In the genomic region with DNA sequence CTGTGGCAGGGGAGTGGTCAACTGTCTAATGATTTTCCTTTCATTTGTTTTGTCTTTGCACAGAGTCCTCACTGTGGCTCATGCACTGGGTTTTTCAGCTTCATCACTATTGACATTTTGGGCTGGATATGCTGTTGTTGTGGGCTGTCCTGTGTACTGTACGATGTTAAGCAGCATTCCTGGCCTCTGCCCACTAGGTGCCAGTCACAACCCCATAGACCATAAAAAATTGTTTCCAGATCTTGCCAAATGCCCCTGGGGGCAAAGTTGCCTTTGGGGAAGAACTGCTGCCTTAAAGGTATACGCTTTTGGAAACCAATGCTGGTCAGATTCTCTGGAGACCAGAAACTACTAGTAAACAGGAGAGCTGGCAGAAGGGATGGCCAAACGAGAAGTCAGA, we compare ENCODE assay signal across 10 cellular contexts.
DNase-seq lines count a peak whose midpoint lies in the region; ATAC-seq and TF ChIP-seq lines count a peak whose summit lies in the region.
"Had no signal": no experiment of that assay in that cellular context is flagged by ENCODE, and none has a peak within 500 bp of the region (broad histone marks: within the 10 kb centered on the region; RNA-seq: fewer than 3 reads in every experiment).

No MANE protein-coding gene starts in this region.

- no peak for DNase-seq in Panc1 (ENCODE audit: low read depth, low spot score)
- peak in 3 of 5 donors; percentile 15 to 34 (median 20) for DNase-seq in heart left ventricle
- DNase-seq in GF-D8 (lab: John Stamatoyannopoulos, UW), result no peak
- no peak for DNase-seq in activated naive CD4-positive, alpha-beta T cell treated with Interleukin-2 at 50 U/mL for 16 hours
- no peak for DNase-seq in neuronal stem cell (ENCODE audit: low spot score)
- DNase-seq in activated CD8-positive, alpha-beta T cell treated with anti-CD3 and anti-CD28 coated beads, Interleukin-2, amount 10 ng/mL, durations not matched to agents 7 days and 5 days, result no peak

- H3K79me2 ChIP-seq in ACC112 (ENCODE audit: control insufficient read depth, insufficient read depth, low read length, unreplicated experiment), result no peaks in the 10 kb centered on the region

- ATAC-seq in GM21576 (IDR thresholded peaks at IDR 0.05; ENCODE audit: unreplicated experiment), result peak; percentile 52
- peak; percentile 89 for ATAC-seq in Panc1
- peak; percentile 55 to 87 (median 79) for ATAC-seq in heart left ventricle
- no peak for ATAC-seq in activated CD8-positive, alpha-beta T cell treated with anti-CD3 and anti-CD28 coated beads, Interleukin-2, amount 10 ng/mL, durations not matched to agents 7 days and 5 days

- BruUV-seq in Panc1 (replicated peaks; lab: Mats Ljungman, UMichigan), result no TSS peak

- H2AFZ ChIP-seq in ACC112 (ENCODE audit: low read length, unreplicated experiment), result peak overlapping the region; percentile 15
- no peak overlapping the region for H2AFZ ChIP-seq in neuronal stem cell (ENCODE audit: low read length)

- H3K27me3 Mint-ChIP-seq in activated CD8-positive, alpha-beta T cell treated with anti-CD3 and anti-CD28 coated beads, Interleukin-2, amount 10 ng/mL, durations not matched to agents 7 days and 5 days (ENCODE audit: low read depth), result no peaks in the 10 kb centered on the region
- H3K27me3 Mint-ChIP-seq: memory B cell had no signal

- no peaks in the 10 kb centered on the region for H3K27me3 ChIP-seq in ACC112 (ENCODE audit: insufficient read depth, low read length)
- no peaks in the 10 kb centered on the region for H3K27me3 ChIP-seq in Panc1 (ENCODE audit: control insufficient read depth, insufficient read depth, low read length)
- no peaks in the 10 kb centered on the region for H3K27me3 ChIP-seq in heart left ventricle
- no peaks in the 10 kb centered on the region for H3K27me3 ChIP-seq in neuronal stem cell (ENCODE audit: control insufficient read depth in 3 of 3, insufficient read depth in 3 of 3, low read depth in 1 of 3, low read length in 3 of 3)
- H3K27me3 ChIP-seq: thyroid gland had no signal

- no peak overlapping the region for H4K8ac ChIP-seq in neuronal stem cell (ENCODE audit: low read depth, low read length)

- H3K9me3 ChIP-seq in Panc1 (ENCODE audit: control insufficient read depth, insufficient read depth, low read depth, low read length), result peaks cover 6% of the 10 kb centered on the region; the same call in 1 of the 2 replicates
- H3K9me3 ChIP-seq in heart left ventricle, result no peaks in the 10 kb centered on the region
- no peaks in the 10 kb centered on the region for H3K9me3 ChIP-seq in neuronal stem cell (replicated peaks in 1 of 2; ENCODE audit: control insufficient read depth in 2 of 2, insufficient read depth in 1 of 2, low read depth in 1 of 2, low read length in 2 of 2)
- H3K9me3 ChIP-seq: thyroid gland had no signal

- no peak overlapping the region for H2BK120ac ChIP-seq in neuronal stem cell (ENCODE audit: low read depth, low read length)

- no peak overlapping the region for H3K27ac Mint-ChIP-seq in activated CD8-positive, alpha-beta T cell treated with anti-CD3 and anti-CD28 coated beads, Interleukin-2, amount 10 ng/mL, durations not matched to agents 7 days and 5 days
- H3K27ac Mint-ChIP-seq: memory B cell had no signal

- intact Hi-C loops in Panc1 (cut with micrococcal nuclease; ENCODE audit: unreplicated experiment), result no loop called here
- intact Hi-C loops in heart left ventricle (cut with DNase I), result loop anchor here in 5 of 10 donors (5.0 to 10.0 kb wide), 3 partner anchors 304 to 314 kb away; partner anchors contain the start of gene SPRY2 (in 3 of the 5)

- POLR2A ChIA-PET in Panc1 (lab: Charles Lee), result interaction anchor here (0.6 kb wide), 1 partner anchor 10 kb away, joined by 8 read pairs; no protein-coding TSS in a partner anchor
- POLR2A ChIA-PET in activated CD8-positive, alpha-beta T cell treated with anti-CD3 and anti-CD28 coated beads, Interleukin-2, amount 10 ng/mL, durations not matched to agents 7 days and 5 days (lab: Charles Lee), result no interaction called here

- H3K9ac ChIP-seq in neuronal stem cell (ENCODE audit: low read depth, low read length, poor library complexity), result no peak overlapping the region

- no peak overlapping the region for H3K4me3 ChIP-seq in ACC112 (ENCODE audit: low read depth, low read length)
- H3K4me3 ChIP-seq in Panc1 (ENCODE audit: low read depth in 2 of 2, low read length in 2 of 2), result no peak overlapping the region
- H3K4me3 ChIP-seq in heart left ventricle, result no peak overlapping the region
- H3K4me3 ChIP-seq in neuronal stem cell (ENCODE audit: low read length in 2 of 2), result no peak overlapping the region
- H3K4me3 ChIP-seq: thyroid gland had no signal

- no peak overlapping the region for H2BK15ac ChIP-seq in neuronal stem cell (ENCODE audit: low read length)

- no peak overlapping the region for H3K23ac ChIP-seq in neuronal stem cell (ENCODE audit: low read depth, low read length, poor library complexity)

- no peak overlapping the region for H3K4ac ChIP-seq in neuronal stem cell (ENCODE audit: low read length)

- no peak overlapping the region for H2AK5ac ChIP-seq in neuronal stem cell (ENCODE audit: low read depth, low read length)

- H3K4me2 ChIP-seq in neuronal stem cell (ENCODE audit: insufficient read depth, low read length, poor library complexity, severe bottlenecking), result no peak overlapping the region

- no peaks in the 10 kb centered on the region for H3K9me3 Mint-ChIP-seq in activated CD8-positive, alpha-beta T cell treated with anti-CD3 and anti-CD28 coated beads, Interleukin-2, amount 10 ng/mL, durations not matched to agents 7 days and 5 days (ENCODE audit: insufficient read depth)
- H3K9me3 Mint-ChIP-seq: memory B cell had no signal

- in situ Hi-C loops in Panc1 (cut with HindIII; ENCODE audit: low pct_unique_long_range_greater_than_20kb, low sequenced_read_pairs), result no loop called here

- 31 to 46% (median 35%) methylated on average over 3 of the region's 3 CpGs for WGBS in heart left ventricle, 4 donors
- WGBS in neuronal stem cell (ENCODE audit: extremely low coverage in 2 of 2, insufficient read length in 2 of 2, insufficient replicate concordance in 1 of 2), 2 donors, result no CpG with 5 or more reads among the region's 3 CpGs

- H4K91ac ChIP-seq in neuronal stem cell (ENCODE audit: low read depth, low read length, poor library complexity), result no peak overlapping the region

- H3K18ac ChIP-seq in neuronal stem cell (ENCODE audit: low read length), result no peak overlapping the region

- no peaks in the 10 kb centered on the region for H3K4me1 Mint-ChIP-seq in activated CD8-positive, alpha-beta T cell treated with anti-CD3 and anti-CD28 coated beads, Interleukin-2, amount 10 ng/mL, durations not matched to agents 7 days and 5 days (ENCODE audit: low read depth)
- H3K4me1 Mint-ChIP-seq: memory B cell had no signal

- no peaks in the 10 kb centered on the region for H3K36me3 Mint-ChIP-seq in activated CD8-positive, alpha-beta T cell treated with anti-CD3 and anti-CD28 coated beads, Interleukin-2, amount 10 ng/mL, durations not matched to agents 7 days and 5 days (ENCODE audit: low read depth)
- H3K36me3 Mint-ChIP-seq: memory B cell had no signal

- CTCF ChIA-PET in Panc1 (lab: Charles Lee), result no interaction called here
- CTCF ChIA-PET in activated CD8-positive, alpha-beta T cell treated with anti-CD3 and anti-CD28 coated beads, Interleukin-2, amount 10 ng/mL, durations not matched to agents 7 days and 5 days (lab: Charles Lee), result no interaction called here

- H3K36me3 ChIP-seq in ACC112 (ENCODE audit: insufficient read depth, low read length) (no peaks in the 10 kb centered on the region), Panc1 (ENCODE audit: control insufficient read depth, insufficient read depth, low read length) (no peaks in the 10 kb centered on the region; the same call in 1 of the 2 replicates), heart left ventricle (no peaks in the 10 kb centered on the region), neuronal stem cell (replicated peaks in 1 of 2; ENCODE audit: control insufficient read depth in 2 of 2, insufficient read depth in 2 of 2, low read length in 2 of 2) (no peaks in the 10 kb centered on the region)
- H3K36me3 ChIP-seq: thyroid gland had no signal

- H3K14ac ChIP-seq in neuronal stem cell (ENCODE audit: low read length), result no peak overlapping the region

- H3K27ac ChIP-seq in ACC112 (ENCODE audit: low read depth, low read length) (no peak overlapping the region), Panc1 (ENCODE audit: low read length) (peak overlapping the region; percentile 57; the same call in 1 of the 2 replicates), heart left ventricle (no peak overlapping the region), neuronal stem cell (replicated peaks; ENCODE audit: low read length) (no peak overlapping the region)
- H3K27ac ChIP-seq: thyroid gland had no signal

- H2BK12ac ChIP-seq in neuronal stem cell (ENCODE audit: low read length), result no peak overlapping the region

- H3K4me3 Mint-ChIP-seq in activated CD8-positive, alpha-beta T cell treated with anti-CD3 and anti-CD28 coated beads, Interleukin-2, amount 10 ng/mL, durations not matched to agents 7 days and 5 days, result no peak overlapping the region
- H3K4me3 Mint-ChIP-seq: memory B cell had no signal

- TF ChIP-seq CTCF in Panc1 (IDR thresholded peaks at IDR 0.05) (peak; percentile 45), heart left ventricle (IDR thresholded peaks at IDR 0.05) (peak in 10 of 12 donors; percentile 6 to 52 (median 35))

- peaks cover 16% of the 10 kb centered on the region for H3K4me1 ChIP-seq in ACC112 (ENCODE audit: control insufficient read depth, insufficient read depth, low read length, unreplicated experiment)
- H3K4me1 ChIP-seq in Panc1 (ENCODE audit: control insufficient read depth, insufficient read depth, low read length), result peaks cover 8% of the 10 kb centered on the region; the same call in 1 of the 2 replicates
- peaks cover 0 to 6% (median 0%) of the 10 kb centered on the region in 12 donors for H3K4me1 ChIP-seq in heart left ventricle
- H3K4me1 ChIP-seq in neuronal stem cell (ENCODE audit: control insufficient read depth in 2 of 2, insufficient read depth in 1 of 2, low read depth in 1 of 2, low read length in 2 of 2), result no peaks in the 10 kb centered on the region
- H3K4me1 ChIP-seq: thyroid gland had no signal

- H3K79me1 ChIP-seq in neuronal stem cell (ENCODE audit: low read depth, low read length), result no peaks in the 10 kb centered on the region

- H2BK5ac ChIP-seq in neuronal stem cell (ENCODE audit: low read length), result no peak overlapping the region

- TF ChIP-seq POLR2A in heart left ventricle (IDR thresholded peaks at IDR 0.05), result no peak

Comparison
In these comparisons a context has a peak if more than half of its experiments do, and no peak if none do; other contexts are left out.
1. DNase-seq: peak in heart left ventricle (3 of 5); none in Panc1 (single experiment), GF-D8 (single experiment), activated naive CD4-positive, alpha-beta T cell treated with Interleukin-2 at 50 U/mL for 16 hours (single experiment), neuronal stem cell (single experiment) and activated CD8-positive, alpha-beta T cell treated with anti-CD3 and anti-CD28 coated beads, Interleukin-2, amount 10 ng/mL, durations not matched to agents 7 days and 5 days (single experiment).